In the genomic region with DNA sequence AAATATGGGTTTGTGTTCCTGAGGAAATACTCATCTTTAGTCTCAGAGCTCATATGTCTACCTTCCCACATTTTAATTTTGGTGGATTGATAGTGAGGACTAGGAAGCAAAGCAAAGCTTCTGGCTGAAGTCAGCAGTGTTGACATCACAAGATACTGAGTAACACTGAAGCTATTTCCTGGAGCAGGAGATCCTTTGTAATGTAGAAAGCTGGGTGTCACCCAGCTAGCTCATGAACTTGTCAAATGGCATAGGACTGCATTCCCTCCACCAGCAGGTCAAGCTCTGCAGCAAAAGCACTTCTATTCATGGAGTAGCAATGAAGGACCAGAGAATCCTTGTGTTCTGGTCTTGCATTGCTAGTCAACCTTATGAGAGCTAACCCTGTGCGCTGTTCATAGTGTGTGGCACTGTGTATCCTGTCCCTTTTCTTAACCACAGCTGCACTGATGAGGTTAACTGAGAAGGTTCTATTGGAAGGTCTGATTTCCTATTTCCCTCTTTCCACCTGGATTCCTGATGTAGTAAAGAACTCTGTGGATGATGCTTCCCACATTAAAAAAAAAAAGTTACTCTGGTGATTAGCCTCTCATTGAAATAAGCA, we compare ENCODE assay signal across 14 cellular contexts.
A peak's percentile ranks its signal among the peaks of the same experiment; 100 is the strongest.
DNase-seq lines count a peak whose midpoint lies in the region; ATAC-seq and TF ChIP-seq lines count a peak whose summit lies in the region.
"Had no signal": no experiment of that assay in that cellular context is flagged by ENCODE, and none has a peak within 500 bp of the region (broad histone marks: within the 10 kb centered on the region; RNA-seq: fewer than 3 reads in every experiment).

No MANE protein-coding gene starts in this region.

- WGBS in HUES64: 33% methylated on average over 1 of the region's 1 CpG

- H3K4me1 ChIP-seq in HUES64 (ENCODE audit: insufficient read depth, low read length) (peaks cover 25% of the 10 kb centered on the region), colonic mucosa (no peaks in the 10 kb centered on the region)
- H3K4me1 ChIP-seq: gastrocnemius medialis, uterus had no signal

- TF ChIP-seq CTCF in colonic mucosa (IDR thresholded peaks at IDR 0.05): no peak

- no peak for ATAC-seq in GM21447 (IDR thresholded peaks at IDR 0.05; ENCODE audit: unreplicated experiment)
- ATAC-seq: gastrocnemius medialis had no signal

- H3K27me3 Mint-ChIP-seq in activated T-helper 2 cell treated with anti-CD3 and anti-CD28 coated beads, Interferon-gamma antibody, Interleukin-2, Interleukin-4, amounts not matched to agents 10 μg/mL and 5 μg/mL and 100 μg/mL, durations not matched to agents 14 hours and 24 hours and 36 hours (ENCODE audit: low read depth): no peaks in the 10 kb centered on the region
- H3K27me3 Mint-ChIP-seq: B cell had no signal

- H3K9ac ChIP-seq in HUES64 (ENCODE audit: low read depth, low read length) (no peak overlapping the region), colonic mucosa (ENCODE audit: low read depth in 2 of 2, low read length in 2 of 2) (no peak overlapping the region)

- H3K9me3 ChIP-seq in HUES64 (ENCODE audit: insufficient read depth, low read depth, low read length) (no peaks in the 10 kb centered on the region), colonic mucosa (no peaks in the 10 kb centered on the region)
- H3K9me3 ChIP-seq: gastrocnemius medialis, uterus had no signal

- H3K27ac ChIP-seq in HUES64 (ENCODE audit: low read depth, low read length) (peak overlapping the region; percentile 74), colonic mucosa (no peak overlapping the region)
- H3K27ac ChIP-seq: gastrocnemius medialis, uterus had no signal

- no peaks in the 10 kb centered on the region for H3K36me3 Mint-ChIP-seq in activated T-helper 2 cell treated with anti-CD3 and anti-CD28 coated beads, Interferon-gamma antibody, Interleukin-2, Interleukin-4, amounts not matched to agents 10 μg/mL and 5 μg/mL and 100 μg/mL, durations not matched to agents 14 hours and 24 hours and 36 hours (ENCODE audit: low read depth)

- H3K4me1 Mint-ChIP-seq in activated T-helper 2 cell treated with anti-CD3 and anti-CD28 coated beads, Interferon-gamma antibody, Interleukin-2, Interleukin-4, amounts not matched to agents 10 μg/mL and 5 μg/mL and 100 μg/mL, durations not matched to agents 14 hours and 24 hours and 36 hours (ENCODE audit: low read depth): no peaks in the 10 kb centered on the region
- H3K4me1 Mint-ChIP-seq: B cell had no signal

- H3K4me3 Mint-ChIP-seq in activated T-helper 2 cell treated with anti-CD3 and anti-CD28 coated beads, Interferon-gamma antibody, Interleukin-2, Interleukin-4, amounts not matched to agents 10 μg/mL and 5 μg/mL and 100 μg/mL, durations not matched to agents 14 hours and 24 hours and 36 hours (ENCODE audit: low read depth): no peak overlapping the region
- H3K4me3 Mint-ChIP-seq: B cell had no signal

- H3K36me3 ChIP-seq in HUES64 (ENCODE audit: insufficient read depth, low read length) (no peaks in the 10 kb centered on the region), colonic mucosa (no peaks in the 10 kb centered on the region)
- H3K36me3 ChIP-seq: gastrocnemius medialis, uterus had no signal

- no peaks in the 10 kb centered on the region for H3K9me3 Mint-ChIP-seq in activated T-helper 2 cell treated with anti-CD3 and anti-CD28 coated beads, Interferon-gamma antibody, Interleukin-2, Interleukin-4, amounts not matched to agents 10 μg/mL and 5 μg/mL and 100 μg/mL, durations not matched to agents 14 hours and 24 hours and 36 hours

- H3K27ac Mint-ChIP-seq in activated T-helper 2 cell treated with anti-CD3 and anti-CD28 coated beads, Interferon-gamma antibody, Interleukin-2, Interleukin-4, amounts not matched to agents 10 μg/mL and 5 μg/mL and 100 μg/mL, durations not matched to agents 14 hours and 24 hours and 36 hours: no peak overlapping the region
- H3K27ac Mint-ChIP-seq: B cell had no signal

- H3K4me3 ChIP-seq in HUES64 (ENCODE audit: low read length) (no peak overlapping the region), colonic mucosa (no peak overlapping the region)
- H3K4me3 ChIP-seq: gastrocnemius medialis, uterus had no signal

- intact Hi-C loops in activated T-helper 2 cell treated with anti-CD3 and anti-CD28 coated beads, Interferon-gamma antibody, Interleukin-2, Interleukin-4, amounts not matched to agents 10 μg/mL and 5 μg/mL and 100 μg/mL, durations not matched to agents 14 hours and 24 hours and 36 hours (cut with micrococcal nuclease): no loop called here
- intact Hi-C loops in colonic mucosa (cut with DNase I): no loop called here

- peak; percentile 70 for DNase-seq in DMS53 (lab: John Stamatoyannopoulos, UW)
- peak; percentile 9 to 90 for DNase-seq in dermis microvascular lymphatic vessel endothelial cell (ENCODE audit: low read depth in 2 of 2)
- peak; percentile 82 for DNase-seq in kidney tubule cell (ENCODE audit: low spot score)
- no peak for DNase-seq in GM03348 (ENCODE audit: low spot score)
- no peak for DNase-seq in activated T-helper 2 cell treated with anti-CD3 and anti-CD28 coated beads, Interferon-gamma antibody, Interleukin-2, Interleukin-4, amounts not matched to agents 10 μg/mL and 5 μg/mL and 100 μg/mL, durations not matched to agents 14 hours and 24 hours and 36 hours (ENCODE audit: low spot score)
- no peak for DNase-seq in colonic mucosa
- DNase-seq: activated CD4-positive, alpha-beta T cell treated with anti-CD3 and anti-CD28 coated beads, Interleukin-2, amount 50 U/mL, for 1 hour; activated gamma-delta T cell treated with Interleukin-2 at 50 U/mL for 16 hours; gastrocnemius medialis; NCI-H2107; uterus had no signal

- H3K27me3 ChIP-seq in HUES64 (ENCODE audit: insufficient read depth, low read length) (no peaks in the 10 kb centered on the region), colonic mucosa (no peaks in the 10 kb centered on the region)
- H3K27me3 ChIP-seq: gastrocnemius medialis, uterus had no signal

Comparison
In these comparisons a context has a peak if more than half of its experiments do, and no peak if none do; other contexts are left out.
1. DNase-seq: peak in DMS53 (single experiment), dermis microvascular lymphatic vessel endothelial cell (2 of 2) and kidney tubule cell (single experiment); none in GM03348 (single experiment), activated T-helper 2 cell treated with anti-CD3 and anti-CD28 coated beads, Interferon-gamma antibody, Interleukin-2, Interleukin-4, amounts not matched to agents 10 μg/mL and 5 μg/mL and 100 μg/mL, durations not matched to agents 14 hours and 24 hours and 36 hours (single experiment) and colonic mucosa (single experiment).